10 cellular contexts compared by ENCODE assay signal in the genomic region with DNA sequence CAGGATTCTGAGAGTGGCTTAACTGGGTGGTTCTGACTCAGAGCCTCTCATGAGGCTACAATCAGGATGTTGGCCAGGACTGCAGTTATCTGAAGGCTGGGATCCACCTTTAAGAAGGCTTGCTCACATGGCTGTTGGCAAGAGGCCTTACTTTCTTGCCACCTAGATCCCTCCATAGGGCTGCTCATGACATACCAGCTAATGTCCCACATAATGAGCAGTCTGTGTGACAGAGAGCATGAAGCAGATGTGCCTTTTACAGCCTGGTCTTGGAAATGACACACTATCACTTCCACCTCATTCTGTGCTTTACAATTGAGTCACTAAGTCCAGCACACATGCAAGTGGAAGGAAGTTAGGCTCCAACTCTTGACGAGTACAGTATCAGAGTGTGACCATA. TPM values are rescaled to one million over a fixed set of nuclear protein-coding genes. Genes with fewer than 3 reads are reported as not detected.
A peak's percentile ranks its signal among the peaks of the same experiment; 100 is the strongest.
DNase-seq lines count a peak whose midpoint lies in the region; ATAC-seq, FAIRE-seq and TF ChIP-seq lines count a peak whose summit lies in the region.
"Had no signal": no experiment of that assay in that cellular context is flagged by ENCODE, and none has a peak within 500 bp of the region (broad histone marks: within the 10 kb centered on the region; RNA-seq: fewer than 3 reads in every experiment).

No MANE protein-coding gene starts in this region.

- H3K4me2 ChIP-seq in Loucy (ENCODE audit: low read depth, low read length, poor library complexity, severe bottlenecking): no peak overlapping the region

- no peaks in the 10 kb centered on the region for H3K9me2 ChIP-seq in Loucy (replicated peaks; ENCODE audit: low read depth, low read length)

- peaks cover 2% of the 10 kb centered on the region for H3K79me2 ChIP-seq in Loucy (ENCODE audit: insufficient read depth, low read length)

- H3K9me3 ChIP-seq in Loucy (ENCODE audit: insufficient read depth, low read depth, low read length): no peaks in the 10 kb centered on the region
- H3K9me3 ChIP-seq: psoas muscle had no signal

- no peak overlapping the region for H3K4me3 ChIP-seq in Loucy (ENCODE audit: low read length, poor library complexity, severe bottlenecking)
- H3K4me3 ChIP-seq: psoas muscle had no signal

- H3K27me3 ChIP-seq in Loucy (ENCODE audit: insufficient read depth, low read length, poor library complexity, severe bottlenecking): no peaks in the 10 kb centered on the region

- peak overlapping the region; percentile 27 for H3K9ac ChIP-seq in Loucy (ENCODE audit: low read depth, low read length, poor library complexity, severe bottlenecking)

- FAIRE-seq in GM19239 (lab: Jason Lieb, UNC): peak; percentile 64
- FAIRE-seq: HepG2 had no signal

- peaks cover under 1% of the 10 kb centered on the region; the same call in 1 of the 2 replicates for H3K36me3 ChIP-seq in Loucy (ENCODE audit: insufficient read depth, low read length)

- H3F3A ChIP-seq in Loucy (ENCODE audit: low read depth): no peaks in the 10 kb centered on the region

- H4K20me1 ChIP-seq in Loucy (ENCODE audit: insufficient read depth, low read length, poor library complexity, severe bottlenecking): peaks cover 2% of the 10 kb centered on the region

- ATAC-seq in GM19395 (IDR thresholded peaks at IDR 0.05; ENCODE audit: unreplicated experiment): no peak
- ATAC-seq: HepG2, psoas muscle had no signal

- H2AFZ ChIP-seq in Loucy (ENCODE audit: low read length): peak overlapping the region; percentile 45; the same call in 1 of the 2 replicates

- no peaks in the 10 kb centered on the region for H3K4me1 ChIP-seq in Loucy (ENCODE audit: insufficient read depth, low read length, poor library complexity, severe bottlenecking)
- H3K4me1 ChIP-seq: psoas muscle had no signal

- DNase-seq in GM04504 (ENCODE audit: low read depth) (peak; percentile 29), GM19239 (ENCODE audit: insufficient read length, low spot score) (no peak), dermis microvascular lymphatic vessel endothelial cell (ENCODE audit: low read depth in 2 of 2) (peak; percentile 80), germinal center (ENCODE audit: low spot score) (no peak), iPS-NIHi11 (ENCODE audit: low spot score) (no peak)
- DNase-seq in stimulated activated naive CD4-positive, alpha-beta T cell treated with Interleukin-2 at 50 U/mL for 16 hours (lab: John Stamatoyannopoulos, UW): no peak
- DNase-seq: psoas muscle had no signal

- no peak for TF ChIP-seq CTCF in Loucy (conservative IDR thresholded peaks at IDR 0.05; ENCODE audit: low read length)

RNA-seq across cellular contexts. Expression of gene RBM3, which starts 4.3 kb away (rescaled TPM):
- total RNA-seq in dermis microvascular lymphatic vessel endothelial cell: 379 and 393 TPM in 2 replicates

RNA-seq across cellular contexts. Expression of gene WDR13, which starts 27.3 kb away (rescaled TPM):
- total RNA-seq in dermis microvascular lymphatic vessel endothelial cell: 116 and 123 TPM in 2 replicates

RNA-seq across cellular contexts. Expression of gene TBC1D25, which starts 30.4 kb away (rescaled TPM):
- total RNA-seq in dermis microvascular lymphatic vessel endothelial cell: 4.5 and 9.6 TPM in 2 replicates

RNA-seq across cellular contexts. Expression of gene EBP, which starts 48.4 kb away (rescaled TPM):
- 85.3 and 141 TPM in 2 replicates for total RNA-seq in dermis microvascular lymphatic vessel endothelial cell

Comparison
In these comparisons a context has a peak if more than half of its experiments do, and no peak if none do; other contexts are left out.
1. DNase-seq: peak in GM04504 (single experiment) and dermis microvascular lymphatic vessel endothelial cell (2 of 2); none in GM19239 (single experiment), stimulated activated naive CD4-positive, alpha-beta T cell treated with Interleukin-2 at 50 U/mL for 16 hours (single experiment), germinal center (single experiment) and iPS-NIHi11 (single experiment).